8 cellular contexts compared by ENCODE assay signal in genomic region chr3:151085227-151085888, GRCh38. TPM values are rescaled to one million over a fixed set of nuclear protein-coding genes. Genes with fewer than 3 reads are reported as not detected.
DNase-seq lines count a peak whose midpoint lies in the region; ATAC-seq and TF ChIP-seq lines count a peak whose summit lies in the region.

MED12L (plus strand) TSS chr3:151085664; CDS start chr3:151086927, 1,263 bp downstream.

- peaks cover 15% of the 10 kb centered on the region for H3K4me1 Mint-ChIP-seq in stimulated activated effector memory CD8-positive, alpha-beta T cell treated with anti-CD3 and anti-CD28 coated beads, Interleukin-12 subunit alpha, Interleukin-12 subunit beta, amount 100 ng/mL, for 72 hours

- peaks cover 55% of the 10 kb centered on the region for H3K27me3 ChIP-seq in mononuclear cell (ENCODE audit: insufficient read depth, low read length)

- H3K4me3 ChIP-seq in mononuclear cell (ENCODE audit: low read length) = peak within 1 kb of the TSS; percentile 48

- no peaks in the 10 kb centered on the region for H3K9me3 Mint-ChIP-seq in stimulated activated effector memory CD8-positive, alpha-beta T cell treated with anti-CD3 and anti-CD28 coated beads, Interleukin-12 subunit alpha, Interleukin-12 subunit beta, amount 100 ng/mL, for 72 hours

- H3K36me3 Mint-ChIP-seq in stimulated activated effector memory CD8-positive, alpha-beta T cell treated with anti-CD3 and anti-CD28 coated beads, Interleukin-12 subunit alpha, Interleukin-12 subunit beta, amount 100 ng/mL, for 72 hours = no peaks in the 10 kb centered on the region

- peak; percentile 61 for DNase-seq in Ammon's horn (ENCODE audit: low spot score)
- peak; percentile 56 for DNase-seq in NCI-H446 treated with DMSO at 0.1 percent for 48 hours (lab: John Stamatoyannopoulos, UW)
- DNase-seq in activated T-cell treated with anti-CD3 and anti-CD28 coated beads for 1 hour (ENCODE audit: low read depth) = peak; percentile 9
- DNase-seq in erythroblast (lab: John Stamatoyannopoulos, UW) = peak; percentile 86 to 88
- peak; percentile 57 to 79 for DNase-seq in stimulated activated effector memory CD8-positive, alpha-beta T cell treated with anti-CD3 and anti-CD28 coated beads, Interleukin-12 subunit alpha, Interleukin-12 subunit beta, amount 100 ng/mL, for 72 hours (ENCODE audit: low spot score in 2 of 2)

- TF ChIP-seq POLR2A in erythroblast (IDR thresholded peaks at IDR 0.05; ENCODE audit: low read length) = peak; percentile 35

- H3K4me1 ChIP-seq in mononuclear cell (ENCODE audit: insufficient read depth, low read length) = peaks cover 18% of the 10 kb centered on the region

- peak within 1 kb of the TSS; percentile 79 for H3K4me3 Mint-ChIP-seq in stimulated activated effector memory CD8-positive, alpha-beta T cell treated with anti-CD3 and anti-CD28 coated beads, Interleukin-12 subunit alpha, Interleukin-12 subunit beta, amount 100 ng/mL, for 72 hours

- H3K9me3 ChIP-seq in mononuclear cell (ENCODE audit: low read depth, low read length) = no peaks in the 10 kb centered on the region

- no peak within 1 kb of the TSS for H3K27ac Mint-ChIP-seq in stimulated activated effector memory CD8-positive, alpha-beta T cell treated with anti-CD3 and anti-CD28 coated beads, Interleukin-12 subunit alpha, Interleukin-12 subunit beta, amount 100 ng/mL, for 72 hours

- ATAC-seq in GM19025 (IDR thresholded peaks at IDR 0.05; ENCODE audit: low read depth, unreplicated experiment) (peak; percentile 67), HG03196 (IDR thresholded peaks at IDR 0.05; ENCODE audit: unreplicated experiment) (peak; percentile 73)
- peak; percentile 76 for ATAC-seq in stimulated activated effector memory CD8-positive, alpha-beta T cell treated with anti-CD3 and anti-CD28 coated beads, Interleukin-12 subunit alpha, Interleukin-12 subunit beta, amount 100 ng/mL, for 72 hours

RNA-seq across cellular contexts. Expression of gene MED12L, which starts in this region (rescaled TPM):
- 4.0 TPM for total RNA-seq in mononuclear cell

Comparison
In these comparisons a context has a peak if more than half of its experiments do, and no peak if none do; other contexts are left out.
1. Peak in every context shown above with its lines: DNase-seq, ATAC-seq and H3K4me3 ChIP-seq.
2. DNase-seq: peak in every context shown above with its lines; median percentile 87 in erythroblast; 68 in stimulated activated effector memory CD8-positive, alpha-beta T cell treated with anti-CD3 and anti-CD28 coated beads, Interleukin-12 subunit alpha, Interleukin-12 subunit beta, amount 100 ng/mL, for 72 hours; 61 in Ammon's horn; 56 in NCI-H446 treated with DMSO at 0.1 percent for 48 hours; 9 in activated T-cell treated with anti-CD3 and anti-CD28 coated beads for 1 hour.